ENCODE assay signal across 13 cellular contexts in the genomic region with DNA sequence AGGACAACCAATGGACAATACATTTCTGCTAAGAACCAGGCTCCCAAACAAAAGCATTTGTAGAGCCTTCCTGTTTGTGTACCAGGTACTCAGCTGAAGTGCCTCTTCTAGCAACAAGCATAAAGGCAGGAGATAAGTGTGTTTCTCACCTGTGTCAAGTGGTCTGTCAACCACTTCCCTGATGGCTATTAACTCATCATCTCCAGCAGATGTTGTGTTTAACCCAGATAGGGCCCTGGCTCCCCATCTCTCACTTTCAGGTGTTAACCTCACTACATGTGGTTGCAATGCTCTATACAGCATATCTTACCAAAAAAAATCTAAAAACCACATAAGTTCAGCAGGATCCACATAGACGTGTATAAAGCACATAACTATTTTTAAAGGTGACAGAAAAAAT. TPM values are rescaled to one million over a fixed set of nuclear protein-coding genes. Genes with fewer than 3 reads are reported as not detected.
A peak's percentile ranks its signal among the peaks of the same experiment; 100 is the strongest.
DNase-seq lines count a peak whose midpoint lies in the region; ATAC-seq and TF ChIP-seq lines count a peak whose summit lies in the region.
"Had no signal": no experiment of that assay in that cellular context is flagged by ENCODE, and none has a peak within 500 bp of the region (broad histone marks: within the 10 kb centered on the region; RNA-seq: fewer than 3 reads in every experiment).

No MANE protein-coding gene starts in this region.

- H3K27me3 ChIP-seq in IMR-90 (ENCODE audit: control insufficient read depth, insufficient read depth, low read length) (no peaks in the 10 kb centered on the region), Caco-2 (replicated peaks; ENCODE audit: control insufficient read depth, insufficient read depth, low read length) (no peaks in the 10 kb centered on the region), tibial nerve (peaks cover 0 to 4% of the 10 kb centered on the region in 2 donors)

- no peak overlapping the region for H3K18ac ChIP-seq in IMR-90 (ENCODE audit: low read depth, low read length)

- H4K20me1 ChIP-seq in IMR-90 (ENCODE audit: insufficient read depth, low read length): no peaks in the 10 kb centered on the region

- no peaks in the 10 kb centered on the region for H3K36me3 ChIP-seq in IMR-90 (ENCODE audit: control insufficient read depth, insufficient read depth, low read length)
- H3K36me3 ChIP-seq in Caco-2 (ENCODE audit: control insufficient read depth, insufficient read depth, low read length): no peaks in the 10 kb centered on the region
- no peaks in the 10 kb centered on the region for H3K36me3 ChIP-seq in tibial nerve

- no peak overlapping the region for H2BK20ac ChIP-seq in IMR-90 (ENCODE audit: low read depth, low read length)

- BruUV-seq in IMR-90 (replicated peaks; lab: Mats Ljungman, UMichigan) (no TSS peak), Caco-2 (replicated peaks; lab: Mats Ljungman, UMichigan) (no TSS peak)

- no peak for DNase-seq in IMR-90
- peak; percentile 36 to 48 (median 36) for DNase-seq in effector memory CD8-positive, alpha-beta T cell
- DNase-seq in Caco-2: no peak
- no peak for DNase-seq in mesothelial cell of epicardium (ENCODE audit: low spot score in 2 of 2, unreplicated experiment in 2 of 2)
- no peak for DNase-seq in epidermal melanocyte (ENCODE audit: insufficient read length, low spot score)
- DNase-seq in tibial nerve (ENCODE audit: low spot score in 2 of 2): no peak
- DNase-seq: activated effector memory CD4-positive, alpha-beta T cell treated with Interleukin-2 at 50 U/mL for 16 hours; kidney had no signal

- H3K27ac Mint-ChIP-seq in effector memory CD8-positive, alpha-beta T cell: peak overlapping the region; percentile 51 to 72
- H3K27ac Mint-ChIP-seq in Caco-2 (ENCODE audit: unreplicated experiment) (no peak overlapping the region), mesothelial cell of epicardium (no peak overlapping the region)
- H3K27ac Mint-ChIP-seq: stimulated activated memory B cell treated with anti-CD40 and anti-IgM and Interleukin-4, amounts not matched to agents 10 μg/mL and 1 μg/mL and 100 μg/mL, for 72 hours had no signal

- H3K27ac ChIP-seq in IMR-90 (ENCODE audit: insufficient read depth, low read length) (no peak overlapping the region), tibial nerve (no peak overlapping the region)

- H2BK5ac ChIP-seq in IMR-90 (ENCODE audit: low read depth, low read length, poor library complexity, severe bottlenecking): no peak overlapping the region

- CTCF ChIA-PET in IMR-90 (lab: Yijun Ruan, JAX) (no interaction called here), Caco-2 (lab: Charles Lee) (no interaction called here)

- dilution Hi-C loops in IMR-90 (cut with HindIII; ENCODE audit: low sequenced_read_pairs, unreplicated experiment): no loop called here

- no peaks in the 10 kb centered on the region for H3K9me3 Mint-ChIP-seq in effector memory CD8-positive, alpha-beta T cell
- H3K9me3 Mint-ChIP-seq in Caco-2 (ENCODE audit: unreplicated experiment): no peaks in the 10 kb centered on the region
- no peaks in the 10 kb centered on the region for H3K9me3 Mint-ChIP-seq in mesothelial cell of epicardium
- H3K9me3 Mint-ChIP-seq: stimulated activated memory B cell treated with anti-CD40 and anti-IgM and Interleukin-4, amounts not matched to agents 10 μg/mL and 1 μg/mL and 100 μg/mL, for 72 hours had no signal

- no peak overlapping the region for H3K56ac ChIP-seq in IMR-90 (ENCODE audit: extremely low read depth, insufficient read depth, low read length)

- H3K14ac ChIP-seq in IMR-90 (replicated peaks; ENCODE audit: low read depth, low read length): no peak overlapping the region

- peak; percentile 74 for ATAC-seq in GM18907 (IDR thresholded peaks at IDR 0.05; ENCODE audit: unreplicated experiment)
- ATAC-seq in HG02588 (IDR thresholded peaks at IDR 0.05; ENCODE audit: unreplicated experiment): peak; percentile 49
- no peak for ATAC-seq in IMR-90 (ENCODE audit: low read depth)
- peak; percentile 98 for ATAC-seq in effector memory CD8-positive, alpha-beta T cell (replicated peaks)
- ATAC-seq: sciatic nerve; stimulated activated memory B cell treated with anti-CD40 and anti-IgM and Interleukin-4, amounts not matched to agents 10 μg/mL and 1 μg/mL and 100 μg/mL, for 72 hours had no signal

- intact Hi-C loops in IMR-90 (cut with micrococcal nuclease) (no loop called here), Caco-2 (cut with micrococcal nuclease; ENCODE audit: unreplicated experiment) (no loop called here)

- no peak overlapping the region for H2BK15ac ChIP-seq in IMR-90 (ENCODE audit: low read depth, low read length)

- H3K23ac ChIP-seq in IMR-90 (ENCODE audit: low read depth, low read length): no peak overlapping the region

- peak overlapping the region; percentile 24 for H2AK9ac ChIP-seq in IMR-90 (replicated peaks; ENCODE audit: low read depth, low read length, poor library complexity)

- H2BK120ac ChIP-seq in IMR-90 (ENCODE audit: low read depth, low read length): no peak overlapping the region

- no peak for TF ChIP-seq EP300 in tibial nerve (IDR thresholded peaks at IDR 0.05)

- no peak overlapping the region for H4K5ac ChIP-seq in IMR-90 (ENCODE audit: low read depth, low read length)

- H3K4me1 ChIP-seq in IMR-90 (ENCODE audit: control insufficient read depth, insufficient read depth, low read length) (no peaks in the 10 kb centered on the region), Caco-2 (no peaks in the 10 kb centered on the region), tibial nerve (no peaks in the 10 kb centered on the region)

- H4K91ac ChIP-seq in IMR-90 (ENCODE audit: insufficient read depth, low read depth, low read length): no peak overlapping the region

- peaks cover 25 to 50% of the 10 kb centered on the region in 2 donors for H3K27me3 Mint-ChIP-seq in effector memory CD8-positive, alpha-beta T cell
- H3K27me3 Mint-ChIP-seq in Caco-2 (ENCODE audit: insufficient read depth, unreplicated experiment) (peaks cover 6% of the 10 kb centered on the region), mesothelial cell of epicardium (ENCODE audit: low read depth) (peaks cover 15% of the 10 kb centered on the region)
- H3K27me3 Mint-ChIP-seq: stimulated activated memory B cell treated with anti-CD40 and anti-IgM and Interleukin-4, amounts not matched to agents 10 μg/mL and 1 μg/mL and 100 μg/mL, for 72 hours had no signal

- H3K4me3 Mint-ChIP-seq in effector memory CD8-positive, alpha-beta T cell: peak overlapping the region in 1 of 2 donors; percentile 21
- H3K4me3 Mint-ChIP-seq in Caco-2 (ENCODE audit: unreplicated experiment) (no peak overlapping the region), mesothelial cell of epicardium (no peak overlapping the region)
- H3K4me3 Mint-ChIP-seq: stimulated activated memory B cell treated with anti-CD40 and anti-IgM and Interleukin-4, amounts not matched to agents 10 μg/mL and 1 μg/mL and 100 μg/mL, for 72 hours had no signal

- H3K4me1 Mint-ChIP-seq in effector memory CD8-positive, alpha-beta T cell (ENCODE audit: low read depth in 2 of 2): peaks cover 23 to 24% of the 10 kb centered on the region in 2 donors
- no peaks in the 10 kb centered on the region for H3K4me1 Mint-ChIP-seq in Caco-2 (ENCODE audit: low read depth, unreplicated experiment)
- no peaks in the 10 kb centered on the region for H3K4me1 Mint-ChIP-seq in mesothelial cell of epicardium

- no peak overlapping the region for H4K8ac ChIP-seq in IMR-90 (ENCODE audit: low read depth in 2 of 2, low read length in 2 of 2)

- H2AFZ ChIP-seq in IMR-90 (replicated peaks; ENCODE audit: low read length, poor library complexity): no peak overlapping the region

- WGBS in IMR-90 (ENCODE audit: extremely low coverage in 2 of 2, insufficient read length in 1 of 2), 2 experiments: no CpG with 5 or more reads among the region's 1 CpG
- WGBS in tibial nerve, 2 donors: 69 to 72% methylated on average over 1 of the region's 1 CpG

- H3K79me1 ChIP-seq in IMR-90 (ENCODE audit: low read depth in 1 of 2, low read length in 2 of 2): no peaks in the 10 kb centered on the region

- H3K4me2 ChIP-seq in IMR-90 (ENCODE audit: low read depth, low read length): no peak overlapping the region

- H3K4me3 ChIP-seq in IMR-90 (ENCODE audit: insufficient read depth, low read depth, low read length) (no peak overlapping the region), Caco-2 (ENCODE audit: low read depth, low read length) (no peak overlapping the region), tibial nerve (no peak overlapping the region)

- H3K9me3 ChIP-seq in IMR-90 (ENCODE audit: control insufficient read depth, insufficient read depth, low read length) (no peaks in the 10 kb centered on the region), Caco-2 (no peaks in the 10 kb centered on the region), tibial nerve (no peaks in the 10 kb centered on the region)

- no peak overlapping the region for H3K9ac ChIP-seq in IMR-90 (ENCODE audit: low read depth, low read length)

- H2AK5ac ChIP-seq in IMR-90 (ENCODE audit: low read depth, low read length): no peak overlapping the region

- TF ChIP-seq RAD21 in IMR-90 (IDR thresholded peaks at IDR 0.05; ENCODE audit: low read length): no peak

- no peak for TF ChIP-seq CTCF in IMR-90 (conservative IDR thresholded peaks at IDR 0.05; ENCODE audit: low read depth, low read length)
- no peak for TF ChIP-seq CTCF in Caco-2 (IDR thresholded peaks at IDR 0.05; ENCODE audit: insufficient read depth in 1 of 2, low read depth in 1 of 2, low read length in 1 of 2, severe bottlenecking in 1 of 2, unreplicated experiment in 1 of 2)
- no peak for TF ChIP-seq CTCF in mesothelial cell of epicardium (IDR thresholded peaks at IDR 0.05; ENCODE audit: unreplicated experiment)
- no peak for TF ChIP-seq CTCF in tibial nerve (IDR thresholded peaks at IDR 0.05)

- in situ Hi-C loops in IMR-90 (cut with MboI; ENCODE audit: low sequenced_read_pairs): no loop called here

- no peak overlapping the region for H3K4ac ChIP-seq in IMR-90 (ENCODE audit: low read depth, low read length)

- POLR2A ChIA-PET in IMR-90 (lab: Charles Lee; ENCODE audit: unreplicated experiment): no interaction called here
- POLR2A ChIA-PET in Caco-2 (lab: Charles Lee): no interaction called here

- H3K9me1 ChIP-seq in IMR-90 (ENCODE audit: insufficient read depth, low read length): no peaks in the 10 kb centered on the region

- TF ChIP-seq POLR2A in IMR-90 (IDR thresholded peaks at IDR 0.05; ENCODE audit: low read depth, low read length): no peak
- no peak for TF ChIP-seq POLR2A in tibial nerve (IDR thresholded peaks at IDR 0.05)

- H3K36me3 Mint-ChIP-seq in effector memory CD8-positive, alpha-beta T cell (ENCODE audit: insufficient read depth): no peaks in the 10 kb centered on the region
- H3K36me3 Mint-ChIP-seq in Caco-2 (ENCODE audit: insufficient read depth, unreplicated experiment) (no peaks in the 10 kb centered on the region), mesothelial cell of epicardium (no peaks in the 10 kb centered on the region)
- H3K36me3 Mint-ChIP-seq: stimulated activated memory B cell treated with anti-CD40 and anti-IgM and Interleukin-4, amounts not matched to agents 10 μg/mL and 1 μg/mL and 100 μg/mL, for 72 hours had no signal

TF ChIP-seq in IMR-90, 13 proteins besides CTCF, POLR2A, EP300 and RAD21 (continues in another document):
- TF ChIP-seq MXI1 (IDR thresholded peaks at IDR 0.05; ENCODE audit: borderline replicate concordance, low read depth, low read length): no peak

RNA-seq across cellular contexts. Expression of a gene that starts 9.6 kb away (rescaled TPM):
- not detected in 2 replicates for total RNA-seq in IMR-90 (2012; rRNA removed)
- not detected in 2 replicates for polyA plus RNA-seq in IMR-90 (2012; rRNA removed)
- polyA plus RNA-seq in IMR-90 (2012; cell fraction: cytosol; rRNA removed): not detected in 2 replicates
- not detected in 2 replicates for polyA plus RNA-seq in IMR-90 (2012; cell fraction: nucleus; rRNA removed; ENCODE audit: low replicate concordance)
- not detected in 2 replicates for total RNA-seq in Caco-2 (2022)
- total RNA-seq in mesothelial cell of epicardium: not detected in 3 replicates
- total RNA-seq in tibial nerve: not detected
- total RNA-seq: kidney, sciatic nerve, SK-MEL-5 had no signal

Comparison
In these comparisons a context has a peak if more than half of its experiments do, and no peak if none do; other contexts are left out.
1. DNase-seq: peak in effector memory CD8-positive, alpha-beta T cell (3 of 3); none in IMR-90 (single experiment), Caco-2 (0 of 2), mesothelial cell of epicardium (0 of 2), epidermal melanocyte (single experiment) and tibial nerve (0 of 2).
2. H3K27ac Mint-ChIP-seq: peak in effector memory CD8-positive, alpha-beta T cell (2 of 2); none in Caco-2 (single experiment) and mesothelial cell of epicardium (single experiment).